1 cellular context compared by ENCODE assay signal in the genomic region with DNA sequence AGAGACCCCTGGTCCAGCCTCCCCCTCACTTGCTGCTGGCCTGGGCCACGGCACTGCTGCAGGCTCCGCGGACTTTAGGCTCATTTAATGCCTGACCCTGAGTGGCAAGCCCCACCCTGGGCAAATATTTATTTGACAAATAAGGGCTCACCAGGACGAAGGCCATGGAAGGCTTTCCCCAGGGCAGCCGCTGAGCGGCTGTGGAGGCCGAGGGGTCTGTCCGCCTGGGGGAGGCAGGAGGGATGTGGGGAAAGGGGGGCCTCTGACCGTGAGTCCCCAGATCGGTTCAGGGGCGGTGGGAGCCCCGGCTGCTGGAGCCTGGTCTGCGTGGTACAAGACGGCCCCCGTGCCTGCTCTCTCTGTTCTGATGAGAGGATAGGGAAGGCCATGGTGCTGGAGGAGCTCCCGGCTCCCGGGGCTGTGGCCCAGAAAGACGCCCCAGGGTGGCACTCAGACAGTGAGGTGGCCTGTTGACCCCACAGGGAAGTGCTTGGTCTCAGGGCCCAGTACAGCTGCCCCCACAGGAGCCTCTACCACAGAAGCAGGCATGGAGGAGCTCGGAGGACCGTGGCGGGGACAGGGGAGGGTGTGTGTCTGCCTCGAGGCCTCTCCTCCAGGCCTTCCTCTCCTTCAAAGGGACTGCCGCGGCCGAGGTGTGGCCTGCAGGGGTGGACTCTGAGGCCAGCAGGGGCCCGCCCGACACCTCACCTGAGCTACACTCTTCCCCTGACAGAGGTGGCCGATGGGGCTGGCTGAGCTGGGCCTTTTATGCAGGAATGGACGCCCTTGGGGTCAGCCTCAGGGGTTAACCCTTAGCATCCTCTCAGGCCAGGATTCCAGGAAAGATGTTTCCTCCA.
TF ChIP-seq lines count a peak whose summit lies in the region.

No MANE protein-coding gene starts in this region.

TF ChIP-seq in HepG2, 621 proteins besides CTCF, POLR2A, EP300 and RAD21 (continued from another document and continues in another):
- TF ChIP-seq SAP130 (CRISPR knock-in tag; IDR thresholded peaks at IDR 0.05; ENCODE audit: low read depth) = peak; percentile 65
- TF ChIP-seq ZNF589 (CRISPR knock-in tag; conservative IDR thresholded peaks at IDR 0.05) = no peak; the same call in 1 of the 2 replicates
- TF ChIP-seq ZNF562 (CRISPR knock-in tag; IDR thresholded peaks at IDR 0.05; ENCODE audit: borderline replicate concordance) = no peak
- no peak for TF ChIP-seq RFX3 (CRISPR knock-in tag; IDR thresholded peaks at IDR 0.05)
- TF ChIP-seq DDIT3 (CRISPR knock-in tag; IDR thresholded peaks at IDR 0.05) = no peak
- peak; percentile 77; the same call in 1 of the 2 replicates for TF ChIP-seq ZNF607 (CRISPR knock-in tag; IDR thresholded peaks at IDR 0.05; ENCODE audit: borderline replicate concordance)
- no peak for TF ChIP-seq ZNF7 (CRISPR knock-in tag; IDR thresholded peaks at IDR 0.05)
- TF ChIP-seq, protein P1, sequence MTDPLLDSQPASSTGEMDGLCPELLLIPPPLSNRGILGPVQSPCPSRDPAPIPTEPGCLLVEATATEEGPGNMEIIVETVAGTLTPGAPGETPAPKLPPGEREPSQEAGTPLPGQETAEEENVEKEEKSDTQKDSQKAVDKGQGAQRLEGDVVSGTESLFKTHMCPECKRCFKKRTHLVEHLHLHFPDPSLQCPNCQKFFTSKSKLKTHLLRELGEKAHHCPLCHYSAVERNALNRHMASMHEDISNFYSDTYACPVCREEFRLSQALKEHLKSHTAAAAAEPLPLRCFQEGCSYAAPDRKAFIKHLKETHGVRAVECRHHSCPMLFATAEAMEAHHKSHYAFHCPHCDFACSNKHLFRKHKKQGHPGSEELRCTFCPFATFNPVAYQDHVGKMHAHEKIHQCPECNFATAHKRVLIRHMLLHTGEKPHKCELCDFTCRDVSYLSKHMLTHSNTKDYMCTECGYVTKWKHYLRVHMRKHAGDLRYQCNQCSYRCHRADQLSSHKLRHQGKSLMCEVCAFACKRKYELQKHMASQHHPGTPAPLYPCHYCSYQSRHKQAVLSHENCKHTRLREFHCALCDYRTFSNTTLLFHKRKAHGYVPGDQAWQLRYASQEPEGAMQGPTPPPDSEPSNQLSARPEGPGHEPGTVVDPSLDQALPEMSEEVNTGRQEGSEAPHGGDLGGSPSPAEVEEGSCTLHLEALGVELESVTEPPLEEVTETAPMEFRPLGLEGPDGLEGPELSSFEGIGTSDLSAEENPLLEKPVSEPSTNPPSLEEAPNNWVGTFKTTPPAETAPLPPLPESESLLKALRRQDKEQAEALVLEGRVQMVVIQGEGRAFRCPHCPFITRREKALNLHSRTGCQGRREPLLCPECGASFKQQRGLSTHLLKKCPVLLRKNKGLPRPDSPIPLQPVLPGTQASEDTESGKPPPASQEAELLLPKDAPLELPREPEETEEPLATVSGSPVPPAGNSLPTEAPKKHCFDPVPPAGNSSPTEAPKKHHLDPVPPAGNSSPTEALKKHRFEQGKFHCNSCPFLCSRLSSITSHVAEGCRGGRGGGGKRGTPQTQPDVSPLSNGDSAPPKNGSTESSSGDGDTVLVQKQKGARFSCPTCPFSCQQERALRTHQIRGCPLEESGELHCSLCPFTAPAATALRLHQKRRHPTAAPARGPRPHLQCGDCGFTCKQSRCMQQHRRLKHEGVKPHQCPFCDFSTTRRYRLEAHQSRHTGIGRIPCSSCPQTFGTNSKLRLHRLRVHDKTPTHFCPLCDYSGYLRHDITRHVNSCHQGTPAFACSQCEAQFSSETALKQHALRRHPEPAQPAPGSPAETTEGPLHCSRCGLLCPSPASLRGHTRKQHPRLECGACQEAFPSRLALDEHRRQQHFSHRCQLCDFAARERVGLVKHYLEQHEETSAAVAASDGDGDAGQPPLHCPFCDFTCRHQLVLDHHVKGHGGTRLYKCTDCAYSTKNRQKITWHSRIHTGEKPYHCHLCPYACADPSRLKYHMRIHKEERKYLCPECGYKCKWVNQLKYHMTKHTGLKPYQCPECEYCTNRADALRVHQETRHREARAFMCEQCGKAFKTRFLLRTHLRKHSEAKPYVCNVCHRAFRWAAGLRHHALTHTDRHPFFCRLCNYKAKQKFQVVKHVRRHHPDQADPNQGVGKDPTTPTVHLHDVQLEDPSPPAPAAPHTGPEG (CRISPR knock-in tag; IDR thresholded peaks at IDR 0.05) = peak; percentile 84
- TF ChIP-seq TP53 (CRISPR knock-in tag; conservative IDR thresholded peaks at IDR 0.05) = no peak
- TF ChIP-seq FOXK1 (CRISPR knock-in tag; IDR thresholded peaks at IDR 0.05; ENCODE audit: borderline replicate concordance, low read depth) = no peak
- 0 out of 2 replicates have a peak, but pooled peaks have one; percentile 19 for TF ChIP-seq ZNF629 (CRISPR knock-in tag; conservative IDR thresholded peaks at IDR 0.05)
- TF ChIP-seq ZNF687 (CRISPR knock-in tag; IDR thresholded peaks at IDR 0.05) = peak; percentile 92
- no peak for TF ChIP-seq SP140L (CRISPR knock-in tag; IDR thresholded peaks at IDR 0.05; ENCODE audit: borderline replicate concordance)
- TF ChIP-seq FOXP4 (CRISPR knock-in tag; IDR thresholded peaks at IDR 0.05) = peak; percentile 77
- TF ChIP-seq ZNF329 (CRISPR knock-in tag; IDR thresholded peaks at IDR 0.05; ENCODE audit: low read depth) = no peak
- TF ChIP-seq NKX3-1 (CRISPR knock-in tag; IDR thresholded peaks at IDR 0.05) = peak; percentile 36; the same call in 1 of the 2 replicates
- peak; percentile 6; the same call in 1 of the 2 replicates for TF ChIP-seq CEBPG (CRISPR knock-in tag; IDR thresholded peaks at IDR 0.05)
- TF ChIP-seq ZNF431 (CRISPR knock-in tag; IDR thresholded peaks at IDR 0.05; ENCODE audit: borderline replicate concordance, low read depth) = peak; percentile 64; the same call in 1 of the 2 replicates
- TF ChIP-seq ZNF883 (CRISPR knock-in tag; IDR thresholded peaks at IDR 0.05; ENCODE audit: not compliant biosample characterization) = no peak
- TF ChIP-seq ZNF563 (CRISPR knock-in tag; IDR thresholded peaks at IDR 0.05) = 0 out of 2 replicates have a peak, but pooled peaks have one; percentile 57
- TF ChIP-seq, protein P2, sequence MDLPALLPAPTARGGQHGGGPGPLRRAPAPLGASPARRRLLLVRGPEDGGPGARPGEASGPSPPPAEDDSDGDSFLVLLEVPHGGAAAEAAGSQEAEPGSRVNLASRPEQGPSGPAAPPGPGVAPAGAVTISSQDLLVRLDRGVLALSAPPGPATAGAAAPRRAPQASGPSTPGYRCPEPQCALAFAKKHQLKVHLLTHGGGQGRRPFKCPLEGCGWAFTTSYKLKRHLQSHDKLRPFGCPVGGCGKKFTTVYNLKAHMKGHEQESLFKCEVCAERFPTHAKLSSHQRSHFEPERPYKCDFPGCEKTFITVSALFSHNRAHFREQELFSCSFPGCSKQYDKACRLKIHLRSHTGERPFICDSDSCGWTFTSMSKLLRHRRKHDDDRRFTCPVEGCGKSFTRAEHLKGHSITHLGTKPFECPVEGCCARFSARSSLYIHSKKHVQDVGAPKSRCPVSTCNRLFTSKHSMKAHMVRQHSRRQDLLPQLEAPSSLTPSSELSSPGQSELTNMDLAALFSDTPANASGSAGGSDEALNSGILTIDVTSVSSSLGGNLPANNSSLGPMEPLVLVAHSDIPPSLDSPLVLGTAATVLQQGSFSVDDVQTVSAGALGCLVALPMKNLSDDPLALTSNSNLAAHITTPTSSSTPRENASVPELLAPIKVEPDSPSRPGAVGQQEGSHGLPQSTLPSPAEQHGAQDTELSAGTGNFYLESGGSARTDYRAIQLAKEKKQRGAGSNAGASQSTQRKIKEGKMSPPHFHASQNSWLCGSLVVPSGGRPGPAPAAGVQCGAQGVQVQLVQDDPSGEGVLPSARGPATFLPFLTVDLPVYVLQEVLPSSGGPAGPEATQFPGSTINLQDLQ (CRISPR knock-in tag; IDR thresholded peaks at IDR 0.05) = peak; percentile 74
- TF ChIP-seq MBNL3 (CRISPR knock-in tag; conservative IDR thresholded peaks at IDR 0.05) = no peak
- peak; percentile 30; the same call in 1 of the 2 replicates for TF ChIP-seq ZNF441 (CRISPR knock-in tag; IDR thresholded peaks at IDR 0.05; ENCODE audit: borderline replicate concordance)
- 0 out of 2 replicates have a peak, but pooled peaks have one; percentile 32 for TF ChIP-seq HMG20B (CRISPR knock-in tag; conservative IDR thresholded peaks at IDR 0.05)
- TF ChIP-seq IRF2 (CRISPR knock-in tag; IDR thresholded peaks at IDR 0.05) = peak; percentile 38; the same call in 1 of the 2 replicates
- TF ChIP-seq ZNF432 (CRISPR knock-in tag; IDR thresholded peaks at IDR 0.05; ENCODE audit: borderline replicate concordance) = no peak
- TF ChIP-seq RARA (CRISPR knock-in tag; IDR thresholded peaks at IDR 0.05) = peak; percentile 78
- TF ChIP-seq ZSCAN29 (CRISPR knock-in tag; conservative IDR thresholded peaks at IDR 0.05) = no peak
- no peak for TF ChIP-seq ZNF570 (CRISPR knock-in tag; IDR thresholded peaks at IDR 0.05; ENCODE audit: borderline replicate concordance)
- TF ChIP-seq ZNF230 (CRISPR knock-in tag; IDR thresholded peaks at IDR 0.05) = peak; percentile 68; the same call in 1 of the 2 replicates
- TF ChIP-seq CENPX (CRISPR knock-in tag; IDR thresholded peaks at IDR 0.05) = no peak
- TF ChIP-seq, protein P3, sequence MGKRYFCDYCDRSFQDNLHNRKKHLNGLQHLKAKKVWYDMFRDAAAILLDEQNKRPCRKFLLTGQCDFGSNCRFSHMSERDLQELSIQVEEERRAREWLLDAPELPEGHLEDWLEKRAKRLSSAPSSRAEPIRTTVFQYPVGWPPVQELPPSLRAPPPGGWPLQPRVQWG (CRISPR knock-in tag; IDR thresholded peaks at IDR 0.05; ENCODE audit: borderline replicate concordance, low read depth) = no peak
- peak; percentile 82; the same call in 1 of the 2 replicates for TF ChIP-seq ZNF703 (CRISPR knock-in tag; IDR thresholded peaks at IDR 0.05; ENCODE audit: borderline replicate concordance)
- TF ChIP-seq HIVEP1 (CRISPR knock-in tag; IDR thresholded peaks at IDR 0.05) = peak; percentile 89
- no peak for TF ChIP-seq CHD2 (IDR thresholded peaks at IDR 0.05; ENCODE audit: low read depth, low read length)
- TF ChIP-seq, protein P4, sequence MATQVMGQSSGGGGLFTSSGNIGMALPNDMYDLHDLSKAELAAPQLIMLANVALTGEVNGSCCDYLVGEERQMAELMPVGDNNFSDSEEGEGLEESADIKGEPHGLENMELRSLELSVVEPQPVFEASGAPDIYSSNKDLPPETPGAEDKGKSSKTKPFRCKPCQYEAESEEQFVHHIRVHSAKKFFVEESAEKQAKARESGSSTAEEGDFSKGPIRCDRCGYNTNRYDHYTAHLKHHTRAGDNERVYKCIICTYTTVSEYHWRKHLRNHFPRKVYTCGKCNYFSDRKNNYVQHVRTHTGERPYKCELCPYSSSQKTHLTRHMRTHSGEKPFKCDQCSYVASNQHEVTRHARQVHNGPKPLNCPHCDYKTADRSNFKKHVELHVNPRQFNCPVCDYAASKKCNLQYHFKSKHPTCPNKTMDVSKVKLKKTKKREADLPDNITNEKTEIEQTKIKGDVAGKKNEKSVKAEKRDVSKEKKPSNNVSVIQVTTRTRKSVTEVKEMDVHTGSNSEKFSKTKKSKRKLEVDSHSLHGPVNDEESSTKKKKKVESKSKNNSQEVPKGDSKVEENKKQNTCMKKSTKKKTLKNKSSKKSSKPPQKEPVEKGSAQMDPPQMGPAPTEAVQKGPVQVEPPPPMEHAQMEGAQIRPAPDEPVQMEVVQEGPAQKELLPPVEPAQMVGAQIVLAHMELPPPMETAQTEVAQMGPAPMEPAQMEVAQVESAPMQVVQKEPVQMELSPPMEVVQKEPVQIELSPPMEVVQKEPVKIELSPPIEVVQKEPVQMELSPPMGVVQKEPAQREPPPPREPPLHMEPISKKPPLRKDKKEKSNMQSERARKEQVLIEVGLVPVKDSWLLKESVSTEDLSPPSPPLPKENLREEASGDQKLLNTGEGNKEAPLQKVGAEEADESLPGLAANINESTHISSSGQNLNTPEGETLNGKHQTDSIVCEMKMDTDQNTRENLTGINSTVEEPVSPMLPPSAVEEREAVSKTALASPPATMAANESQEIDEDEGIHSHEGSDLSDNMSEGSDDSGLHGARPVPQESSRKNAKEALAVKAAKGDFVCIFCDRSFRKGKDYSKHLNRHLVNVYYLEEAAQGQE (IDR thresholded peaks at IDR 0.05; ENCODE audit: borderline replicate concordance in 1 of 2, low read depth in 1 of 2, low read length in 2 of 2) = peak in 1 of 2 experiments; percentile 51; a peak in 1 of 4 replicates
- 0 out of 2 replicates have a peak, but pooled peaks have one; percentile 30 for TF ChIP-seq ARNTL (CRISPR knock-in tag; IDR thresholded peaks at IDR 0.05)
